Comparison of ENCODE assay signal across 7 cellular contexts in the genomic region with DNA sequence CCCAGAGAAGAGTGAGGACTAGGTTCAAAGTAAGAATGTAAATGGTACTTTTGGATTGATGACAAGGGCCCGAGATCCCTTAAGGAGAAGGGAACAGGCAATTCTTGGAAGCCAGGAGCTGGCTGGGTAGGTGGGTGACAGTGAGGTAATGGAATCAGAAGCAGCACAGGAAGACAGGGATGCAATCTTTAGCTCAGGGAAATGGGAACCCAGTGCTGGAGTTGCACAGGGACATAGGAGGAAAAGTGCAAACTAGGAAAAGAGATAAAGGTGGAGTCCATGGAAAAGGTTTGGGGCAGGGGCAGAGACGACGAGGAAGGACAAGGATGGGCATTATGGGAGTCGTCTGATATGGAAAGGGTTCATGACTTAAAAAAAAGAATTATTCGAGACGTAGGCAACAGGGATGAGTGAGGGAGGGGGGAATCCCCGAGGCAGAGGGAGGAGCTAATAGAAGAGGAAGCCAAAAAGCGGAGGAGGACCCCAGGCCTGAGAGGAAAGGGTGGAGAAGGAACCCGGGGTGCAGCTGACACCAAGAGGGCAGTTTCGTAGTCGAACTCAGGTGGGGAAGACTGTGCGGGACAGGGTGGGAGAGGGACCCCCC. TPM values are rescaled to one million over a fixed set of nuclear protein-coding genes. Genes with fewer than 3 reads are reported as not detected.
DNase-seq lines count a peak whose midpoint lies in the region; ATAC-seq and TF ChIP-seq lines count a peak whose summit lies in the region.

No MANE protein-coding gene starts in this region.

- CTCF ChIA-PET in GM10248 (lab: Yijun Ruan, JAX), result interaction anchor here (0.9 to 13.4 kb wide), 11 partner anchors 13 to 256 kb away, joined by 3 to 173 read pairs (median 4); a partner anchor contains a TSS
- CTCF ChIA-PET in activated B cell treated with CpG ODN at 0.5 μM for 24 hours (lab: Charles Lee), result interaction anchor here (0.7 to 4.7 kb wide), 11 partner anchors 10 to 227 kb away, joined by 3 to 24 read pairs (median 5); a partner anchor contains a TSS

- H3K27ac Mint-ChIP-seq in activated B cell treated with CpG ODN at 0.5 μM for 24 hours (peak overlapping the region; percentile 91), mesothelial cell of epicardium (peak overlapping the region; percentile 91)

- POLR2A ChIA-PET in GM10248 (lab: Yijun Ruan, JAX), result interaction anchor here (0.7 to 2.0 kb wide), 8 partner anchors 9 to 1477 kb away, joined by 3 to 24 read pairs (median 5); a partner anchor contains a TSS
- POLR2A ChIA-PET in activated B cell treated with CpG ODN at 0.5 μM for 24 hours (lab: Charles Lee), result interaction anchor here (0.5 to 3.6 kb wide), 31 partner anchors 10 to 1933 kb away, joined by 3 to 94 read pairs (median 4); a partner anchor contains a TSS

- peak overlapping the region; percentile 97 for H3K9ac ChIP-seq in endocrine pancreas (ENCODE audit: control insufficient read depth, insufficient read depth, low read length)

- ATAC-seq in GM21619 (IDR thresholded peaks at IDR 0.05; ENCODE audit: unreplicated experiment) (peak; percentile 49), activated B cell treated with CpG ODN at 0.5 μM for 24 hours (ENCODE audit: low read depth) (peak; percentile 55)

- no peak for TF ChIP-seq CTCF in GM10248 (IDR thresholded peaks at IDR 0.05; ENCODE audit: control extremely low read depth, extremely low read depth, low read depth, missing control alignments)
- TF ChIP-seq CTCF in activated B cell treated with CpG ODN at 0.5 μM for 24 hours (IDR thresholded peaks at IDR 0.05), result no peak
- TF ChIP-seq CTCF in mesothelial cell of epicardium (IDR thresholded peaks at IDR 0.05; ENCODE audit: unreplicated experiment), result no peak

- intact Hi-C loops in activated B cell treated with CpG ODN at 0.5 μM for 24 hours (cut with micrococcal nuclease), result loop anchor here (1.0 kb wide), 6 partner anchors 15 to 464 kb away; a partner anchor contains a TSS

- no peaks in the 10 kb centered on the region for H3K27me3 Mint-ChIP-seq in activated B cell treated with CpG ODN at 0.5 μM for 24 hours
- H3K27me3 Mint-ChIP-seq in mesothelial cell of epicardium (ENCODE audit: low read depth), result no peaks in the 10 kb centered on the region

- H3K27me3 ChIP-seq in endocrine pancreas (ENCODE audit: control insufficient read depth, insufficient read depth, low read length), result no peaks in the 10 kb centered on the region

- H3K36me3 Mint-ChIP-seq in activated B cell treated with CpG ODN at 0.5 μM for 24 hours (ENCODE audit: low read depth) (peaks cover 53% of the 10 kb centered on the region), mesothelial cell of epicardium (peaks cover 10% of the 10 kb centered on the region)

- H3K4me3 Mint-ChIP-seq in activated B cell treated with CpG ODN at 0.5 μM for 24 hours (peak overlapping the region; percentile 97), mesothelial cell of epicardium (peak overlapping the region; percentile 85)

- DNase-seq in GM10248 (ENCODE audit: extremely low spot score) (peak; percentile 88), Kasumi-1 (lab: John Stamatoyannopoulos, UW) (peak; percentile 76 to 80), activated B cell treated with CpG ODN at 0.5 μM for 24 hours (no peak), mesothelial cell of epicardium (ENCODE audit: low spot score in 2 of 2, unreplicated experiment in 2 of 2) (no peak)
- peak; percentile 42 for DNase-seq in stimulated activated CD8-positive, alpha-beta memory T cell treated with anti-CD3 and anti-CD28 coated beads, Interleukin-7, amount 100 ng/mL, for 4 hours (ENCODE audit: low read depth in 2 of 2)

- no peaks in the 10 kb centered on the region for H3K9me3 ChIP-seq in endocrine pancreas (ENCODE audit: control insufficient read depth, low read length)

- no peaks in the 10 kb centered on the region for H3K36me3 ChIP-seq in endocrine pancreas (ENCODE audit: control insufficient read depth, insufficient read depth, low read length)

- H3K4me1 Mint-ChIP-seq in activated B cell treated with CpG ODN at 0.5 μM for 24 hours (peaks cover 47% of the 10 kb centered on the region), mesothelial cell of epicardium (peaks cover 24% of the 10 kb centered on the region)

- H3K9me3 Mint-ChIP-seq in activated B cell treated with CpG ODN at 0.5 μM for 24 hours, result no peaks in the 10 kb centered on the region
- H3K9me3 Mint-ChIP-seq in mesothelial cell of epicardium, result no peaks in the 10 kb centered on the region

- H3K4me3 ChIP-seq in endocrine pancreas (ENCODE audit: control insufficient read depth, insufficient read depth, low read length), result peak overlapping the region; percentile 96

- H3K4me1 ChIP-seq in endocrine pancreas (ENCODE audit: control insufficient read depth, insufficient read depth, low read length), result peaks cover 5% of the 10 kb centered on the region

RNA-seq across cellular contexts. Expression of a gene that starts 0.5 kb away (rescaled TPM):
- total RNA-seq in activated B cell treated with CpG ODN at 0.5 μM for 24 hours, result 112 and 113 TPM in 2 replicates
- total RNA-seq in mesothelial cell of epicardium, result 67.2 to 77.6 TPM (median 73.7 TPM) in 3 replicates

RNA-seq across cellular contexts. Expression of a gene that starts 20.3 kb away (rescaled TPM):
- total RNA-seq in activated B cell treated with CpG ODN at 0.5 μM for 24 hours, result 222 and 262 TPM in 2 replicates
- total RNA-seq in mesothelial cell of epicardium, result 82.8 to 89.5 TPM (median 88.2 TPM) in 3 replicates

RNA-seq across cellular contexts. Expression of a gene that starts 44.6 kb away (rescaled TPM):
- total RNA-seq in activated B cell treated with CpG ODN at 0.5 μM for 24 hours, result 38.8 and 40.3 TPM in 2 replicates
- total RNA-seq in mesothelial cell of epicardium, result 32.1 to 37.2 TPM (median 32.3 TPM) in 3 replicates

RNA-seq across cellular contexts. Expression of a gene that starts 45.8 kb away (rescaled TPM):
- total RNA-seq in activated B cell treated with CpG ODN at 0.5 μM for 24 hours (not detected in 2 replicates), mesothelial cell of epicardium (51.1 to 58.5 TPM (median 53.3 TPM) in 3 replicates)

Comparison
In these comparisons a context has a peak if more than half of its experiments do, and no peak if none do; other contexts are left out.
1. DNase-seq: peak in GM10248 (single experiment), Kasumi-1 (2 of 2) and stimulated activated CD8-positive, alpha-beta memory T cell treated with anti-CD3 and anti-CD28 coated beads, Interleukin-7, amount 100 ng/mL, for 4 hours (2 of 2); none in activated B cell treated with CpG ODN at 0.5 μM for 24 hours (single experiment) and mesothelial cell of epicardium (0 of 2).